In genomic region chr17:64074704-64075484, GRCh38 we compare ENCODE assay signal across 9 cellular contexts. TPM values are rescaled to one million over a fixed set of nuclear protein-coding genes. Genes with fewer than 3 reads are reported as not detected.
DNase-seq lines count a peak whose midpoint lies in the region; ATAC-seq, FAIRE-seq and TF ChIP-seq lines count a peak whose summit lies in the region.
"Had no signal": no experiment of that assay in that cellular context is flagged by ENCODE, and none has a peak within 500 bp of the region (broad histone marks: within the 10 kb centered on the region; RNA-seq: fewer than 3 reads in every experiment).

No MANE protein-coding gene starts in this region.

- H3K27me3 ChIP-seq in esophagus (ENCODE audit: control insufficient read depth in 1 of 2, insufficient read depth in 2 of 2, low read length in 2 of 2): no peaks in the 10 kb centered on the region
- no peaks in the 10 kb centered on the region for H3K27me3 ChIP-seq in small intestine (ENCODE audit: control insufficient read depth in 2 of 2, insufficient read depth in 2 of 2, low read length in 2 of 2)
- H3K27me3 ChIP-seq in H7 (ENCODE audit: control insufficient read depth, insufficient read depth, low read length): no peaks in the 10 kb centered on the region
- H3K27me3 ChIP-seq in sigmoid colon: no peaks in the 10 kb centered on the region

- WGBS in esophagus, 2 donors: 65 to 86% methylated on average over 7 of the region's 7 CpGs
- 22 to 68% (median 28%) methylated on average over 7 of the region's 7 CpGs for WGBS in small intestine, 3 donors
- 75 to 81% methylated on average over 7 of the region's 7 CpGs for WGBS in sigmoid colon, 2 donors

- peak; percentile 6 for ATAC-seq in GM19324 (IDR thresholded peaks at IDR 0.05; ENCODE audit: low FRiP score, unreplicated experiment)
- no peak for ATAC-seq in activated CD4-positive, CD25-positive, alpha-beta regulatory T cell treated with anti-CD3 and anti-CD28 coated beads, Interleukin-2, amount 50 U/mL, for 24 hours

- H3K9me3 ChIP-seq in esophagus (ENCODE audit: control insufficient read depth in 2 of 2, insufficient read depth in 1 of 2, low read depth in 1 of 2, low read length in 1 of 2) (peaks cover 0 to 2% of the 10 kb centered on the region in 2 donors), small intestine (ENCODE audit: control insufficient read depth, low read depth) (no peaks in the 10 kb centered on the region), sigmoid colon (peaks cover 0 to under 1% (median 0%) of the 10 kb centered on the region in 4 donors)

- no peak for TF ChIP-seq CTCF in sigmoid colon (IDR thresholded peaks at IDR 0.05)

- peaks cover 16 to 20% of the 10 kb centered on the region in 2 donors for H3K36me3 ChIP-seq in esophagus (ENCODE audit: control insufficient read depth in 2 of 2, insufficient read depth in 2 of 2, low read length in 1 of 2)
- peaks cover 8 to 33% of the 10 kb centered on the region in 2 donors for H3K36me3 ChIP-seq in small intestine (ENCODE audit: control insufficient read depth in 2 of 2, insufficient read depth in 2 of 2, low read length in 2 of 2)
- H3K36me3 ChIP-seq in H7 (replicated peaks; ENCODE audit: control insufficient read depth, insufficient read depth, low read length): no peaks in the 10 kb centered on the region
- H3K36me3 ChIP-seq in sigmoid colon: peaks cover 19 to 42% (median 25%) of the 10 kb centered on the region in 4 donors

- TF ChIP-seq EP300 in sigmoid colon (IDR thresholded peaks at IDR 0.05): no peak

- no peak for TF ChIP-seq POLR2A in sigmoid colon (IDR thresholded peaks at IDR 0.05)

- intact Hi-C loops in sigmoid colon (cut with DNase I): no loop called here

- H3K27ac ChIP-seq in esophagus (ENCODE audit: low read depth in 2 of 2, low read length in 1 of 2): peak overlapping the region; percentile 3 to 60
- H3K27ac ChIP-seq in small intestine (ENCODE audit: low read depth in 1 of 2, low read length in 1 of 2): peak overlapping the region in 1 of 2 donors; percentile 83
- peak overlapping the region in 2 of 4 donors; percentile 46 to 64 for H3K27ac ChIP-seq in sigmoid colon

- H3K4me1 ChIP-seq in esophagus (ENCODE audit: control insufficient read depth in 2 of 2, insufficient read depth in 2 of 2, low read length in 1 of 2): no peaks in the 10 kb centered on the region
- peaks cover 0 to 14% of the 10 kb centered on the region in 2 donors for H3K4me1 ChIP-seq in small intestine (ENCODE audit: control insufficient read depth in 2 of 2, insufficient read depth in 1 of 2, low read depth in 1 of 2, low read length in 1 of 2)
- H3K4me1 ChIP-seq in sigmoid colon: no peaks in the 10 kb centered on the region

- DNase-seq in M059J (ENCODE audit: low read depth) (peak; percentile 22), small intestine (peak; percentile 89), H7 (no peak), sigmoid colon (no peak), cortex of kidney (lab: John Stamatoyannopoulos, UW) (no peak)

- H3K4me3 ChIP-seq in esophagus (ENCODE audit: low read depth in 1 of 2, low read length in 2 of 2) (no peak overlapping the region), small intestine (ENCODE audit: low read depth in 1 of 2, low read length in 2 of 2) (no peak overlapping the region), H7 (ENCODE audit: insufficient read depth, low read depth, low read length) (no peak overlapping the region), sigmoid colon (no peak overlapping the region)

- FAIRE-seq in small intestine (lab: Jason Lieb, UNC): no peak

RNA-seq across cellular contexts. Expression of gene ICAM2, which starts 54.5 kb away (rescaled TPM):
- total RNA-seq in M059J (2014; rRNA removed; shearing (Covaris generic)): 0.84 and 1.0 TPM in 2 replicates
- 1 to 10 TPM; 4.2 to 8.9 TPM for polyA plus RNA-seq in esophagus
- polyA plus RNA-seq in small intestine: 10 to 100 TPM in 2 of 3 donors, 1 to 10 TPM in 1; 4.5 to 40.1 (median 10.8) TPM
- total RNA-seq in H7 (2014; rRNA removed; shearing (Covaris generic)): 0.11 and 0.59 TPM in 2 replicates
- 10 to 100 TPM; 27.4 to 59.5 (median 29.9) TPM for total RNA-seq in sigmoid colon
- 10 to 100 TPM in 1 of 3 donors, 1 to 10 TPM in 2; 6.0 to 31.7 (median 7.4) TPM for polyA plus RNA-seq in sigmoid colon
- total RNA-seq: neural crest cell had no signal

RNA-seq across cellular contexts. Expression of gene ERN1, which starts 55.0 kb away (rescaled TPM):
- 0.98 and 1.5 TPM in 2 replicates for total RNA-seq in M059J (2014; rRNA removed; shearing (Covaris generic))
- 1 to 10 TPM; 4.5 TPM for polyA plus RNA-seq in esophagus
- 10 to 100 TPM in 1 of 3 donors, 1 to 10 TPM in 2; 2.2 to 10.3 (median 2.7) TPM for polyA plus RNA-seq in small intestine
- 1.8 and 2.3 TPM in 2 replicates for total RNA-seq in H7 (2014; rRNA removed; shearing (Covaris generic))
- 1 to 10 TPM; 7.1 to 9.4 (median 8.2) TPM for total RNA-seq in sigmoid colon
- polyA plus RNA-seq in sigmoid colon: 1 to 10 TPM; 1.2 to 8.3 (median 1.6) TPM

Comparison
In these comparisons a context has a peak if more than half of its experiments do, and no peak if none do; other contexts are left out.
1. DNase-seq: peak in M059J (single experiment) and small intestine (single experiment); none in H7 (single experiment), sigmoid colon (single experiment) and cortex of kidney (single experiment).
2. RNA of gene ICAM2, which starts 54.5 kb away (total RNA-seq): 27.4 to 59.5 TPM in sigmoid colon; 0.84 to 1.0 TPM in M059J and 0.11 to 0.59 TPM in H7; every median in the first group is over 10 times any median in the second.